8 cellular contexts compared by ENCODE assay signal in the genomic region with DNA sequence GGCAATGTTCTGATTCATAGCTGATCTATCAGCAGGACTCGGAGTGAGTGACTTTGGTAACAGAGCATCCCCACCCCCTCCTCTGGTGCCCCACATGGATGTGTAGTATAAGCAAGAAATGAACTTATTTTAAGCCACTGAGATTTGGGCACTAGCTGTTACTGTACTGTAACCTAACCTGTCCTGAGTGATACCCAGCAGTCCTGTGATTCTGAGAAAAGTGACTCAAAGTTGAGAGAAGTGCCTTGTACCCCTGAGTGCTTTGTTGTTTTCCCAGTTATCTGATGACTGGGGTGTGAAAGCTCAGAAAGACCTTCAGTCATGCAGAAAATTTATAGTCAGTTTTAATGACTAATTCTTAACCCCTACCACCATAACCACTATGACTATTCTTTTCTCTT.
DNase-seq lines count a peak whose midpoint lies in the region; ATAC-seq lines count a peak whose summit lies in the region.
"Had no signal": no experiment of that assay in that cellular context is flagged by ENCODE, and none has a peak within 500 bp of the region (broad histone marks: within the 10 kb centered on the region; RNA-seq: fewer than 3 reads in every experiment).

No MANE protein-coding gene starts in this region.

- ATAC-seq in GM19025 (IDR thresholded peaks at IDR 0.05; ENCODE audit: low read depth, unreplicated experiment): peak; percentile 57
- peak; percentile 66 for ATAC-seq in HG02571 (IDR thresholded peaks at IDR 0.05; ENCODE audit: unreplicated experiment)
- peak; percentile 69 for ATAC-seq in HG03575 (IDR thresholded peaks at IDR 0.05; ENCODE audit: extremely low read depth, insufficient number of reproducible peaks, low FRiP score, unreplicated experiment)

- DNase-seq in stimulated activated CD4-positive, alpha-beta T cell treated with anti-CD3 and anti-CD28 coated beads, Interleukin-1b, Interleukin-23, amount 100 ng/mL, for 48 hours: peak; percentile 72
- DNase-seq in NCI-H1092 treated with DMSO at 0.1 percent for 48 hours (lab: John Stamatoyannopoulos, UW) (no peak), medulla oblongata (ENCODE audit: extremely low spot score) (no peak), activated gamma-delta T cell treated with Interleukin-2 at 50 U/mL for 16 hours (no peak)
- DNase-seq: NCI-H69 had no signal
